Comparison of ENCODE assay signal across 33 cellular contexts in genomic region chr10:125765835-125766234, GRCh38.
"Had no signal": no experiment of that assay in that cellular context is flagged by ENCODE, and none has a peak within 500 bp of the region (broad histone marks: within the 10 kb centered on the region; RNA-seq: fewer than 3 reads in every experiment).

No MANE protein-coding gene starts in this region.

- FAIRE-seq: TTC549 had no signal

- H3K4me3 Mint-ChIP-seq: activated B cell treated with CpG ODN at 0.5 μM for 24 hours; activated CD4-positive, alpha-beta memory T cell treated with anti-CD3 and anti-CD28 coated beads for 36 hours; activated CD4-positive, alpha-beta T cell treated with anti-CD3 and anti-CD28 coated beads, Interleukin-2, amount 10 ng/mL, durations not matched to agents 24 days and 14 days; activated CD8-positive, alpha-beta T cell treated with anti-CD3 and anti-CD28 coated beads for 36 hours; activated naive CD4-positive, alpha-beta T cell treated with anti-CD3 and anti-CD28 coated beads for 36 hours; activated naive CD8-positive, alpha-beta T cell treated with anti-CD3 and anti-CD28 coated beads for 36 hours; activated T-cell treated with anti-CD3 and anti-CD28 coated beads, Interleukin-2, amount 50 U/mL, for 4 hours; activated T-cell treated with anti-CD3 and anti-CD28 coated beads, Interleukin-2, amount 50 U/mL, for 72 hours; activated T-helper 1 cell treated with anti-CD3 and anti-CD28 coated beads, Interleukin-12 subunit alpha, Interleukin-12 subunit beta, Interleukin-2, Interleukin-4 antibody, amounts not matched to agents 30 ng/mL and 10 ng/mL and 1 ng/mL, durations not matched to agents 14 hours and 24 hours and 36 hours; activated T-helper 17 cell treated with anti-CD3 and anti-CD28 coated beads, Interleukin-2, amount 50 U/mL, for 72 hours; T-helper 1 cell treated with Interleukin-12 subunit alpha and Interleukin-12 subunit beta and Interleukin-4 antibody, amounts not matched to agents 30 μg/mL and 1 μg/mL, for 36 hours; T-helper 2 cell treated with Interferon-gamma antibody and Interleukin-4, amounts not matched to agents 5 μg/mL and 100 μg/mL, for 36 hours had no signal

- H3K27ac Mint-ChIP-seq: activated B cell treated with CpG ODN at 0.5 μM for 24 hours; activated CD4-positive, alpha-beta memory T cell treated with anti-CD3 and anti-CD28 coated beads for 36 hours; activated CD4-positive, alpha-beta T cell treated with anti-CD3 and anti-CD28 coated beads, Interleukin-2, amount 10 ng/mL, durations not matched to agents 24 days and 14 days; activated CD8-positive, alpha-beta T cell treated with anti-CD3 and anti-CD28 coated beads for 36 hours; activated naive CD4-positive, alpha-beta T cell treated with anti-CD3 and anti-CD28 coated beads for 36 hours; activated naive CD8-positive, alpha-beta T cell treated with anti-CD3 and anti-CD28 coated beads for 36 hours; activated T-helper 1 cell treated with anti-CD3 and anti-CD28 coated beads, Interleukin-12 subunit alpha, Interleukin-12 subunit beta, Interleukin-2, Interleukin-4 antibody, amounts not matched to agents 30 ng/mL and 10 ng/mL and 1 ng/mL, durations not matched to agents 14 hours and 24 hours and 36 hours; activated T-helper 17 cell treated with anti-CD3 and anti-CD28 coated beads, Interleukin-2, amount 50 U/mL, for 72 hours; T-helper 1 cell treated with Interleukin-12 subunit alpha and Interleukin-12 subunit beta and Interleukin-4 antibody, amounts not matched to agents 30 μg/mL and 1 μg/mL, for 36 hours; T-helper 2 cell treated with Interferon-gamma antibody and Interleukin-4, amounts not matched to agents 5 μg/mL and 100 μg/mL, for 36 hours had no signal

- H3K9me3 Mint-ChIP-seq: activated B cell treated with CpG ODN at 0.5 μM for 24 hours; activated CD4-positive, alpha-beta memory T cell treated with anti-CD3 and anti-CD28 coated beads for 36 hours; activated CD4-positive, alpha-beta T cell treated with anti-CD3 and anti-CD28 coated beads, Interleukin-2, amount 10 ng/mL, durations not matched to agents 24 days and 14 days; activated CD8-positive, alpha-beta T cell treated with anti-CD3 and anti-CD28 coated beads for 36 hours; activated naive CD4-positive, alpha-beta T cell treated with anti-CD3 and anti-CD28 coated beads for 36 hours; activated naive CD4-positive, alpha-beta T cell treated with anti-CD3 and anti-CD28 coated beads, Interleukin-2, amount 50 U/mL, for 72 hours; activated naive CD8-positive, alpha-beta T cell treated with anti-CD3 and anti-CD28 coated beads for 36 hours; activated T-cell treated with anti-CD3 and anti-CD28 coated beads, Interleukin-2, amount 50 U/mL, for 4 hours; activated T-cell treated with anti-CD3 and anti-CD28 coated beads, Interleukin-2, amount 50 U/mL, for 72 hours; activated T-helper 1 cell treated with anti-CD3 and anti-CD28 coated beads, Interleukin-12 subunit alpha, Interleukin-12 subunit beta, Interleukin-2, Interleukin-4 antibody, amounts not matched to agents 30 ng/mL and 10 ng/mL and 1 ng/mL, durations not matched to agents 14 hours and 24 hours and 36 hours; activated T-helper 17 cell treated with anti-CD3 and anti-CD28 coated beads, Interleukin-2, amount 50 U/mL, for 72 hours; T-helper 1 cell treated with Interleukin-12 subunit alpha and Interleukin-12 subunit beta and Interleukin-4 antibody, amounts not matched to agents 30 μg/mL and 1 μg/mL, for 36 hours; T-helper 2 cell treated with Interferon-gamma antibody and Interleukin-4, amounts not matched to agents 5 μg/mL and 100 μg/mL, for 36 hours had no signal

- H3K27me3 Mint-ChIP-seq: activated B cell treated with CpG ODN at 0.5 μM for 24 hours; activated CD4-positive, alpha-beta memory T cell treated with anti-CD3 and anti-CD28 coated beads for 36 hours; activated CD4-positive, alpha-beta T cell treated with anti-CD3 and anti-CD28 coated beads, Interleukin-2, amount 10 ng/mL, durations not matched to agents 24 days and 14 days; activated CD8-positive, alpha-beta T cell treated with anti-CD3 and anti-CD28 coated beads for 36 hours; activated naive CD8-positive, alpha-beta T cell treated with anti-CD3 and anti-CD28 coated beads for 36 hours; activated T-helper 17 cell treated with anti-CD3 and anti-CD28 coated beads, Interleukin-2, amount 50 U/mL, for 72 hours had no signal

- ATAC-seq: activated CD8-positive, alpha-beta T cell treated with anti-CD3 and anti-CD28 coated beads for 36 hours; activated naive CD4-positive, alpha-beta T cell treated with anti-CD3 and anti-CD28 coated beads, Interleukin-2, amount 50 U/mL, for 72 hours; activated T-cell treated with anti-CD3 and anti-CD28 coated beads, Interleukin-2, amount 50 U/mL, for 4 hours; activated T-cell treated with anti-CD3 and anti-CD28 coated beads, Interleukin-2, amount 50 U/mL, for 72 hours; activated T-helper 17 cell treated with anti-CD3 and anti-CD28 coated beads, Interleukin-2, amount 50 U/mL, for 72 hours had no signal

- H3K4me1 Mint-ChIP-seq: activated B cell treated with CpG ODN at 0.5 μM for 24 hours; activated CD4-positive, alpha-beta T cell treated with anti-CD3 and anti-CD28 coated beads, Interleukin-2, amount 10 ng/mL, durations not matched to agents 24 days and 14 days; activated naive CD8-positive, alpha-beta T cell treated with anti-CD3 and anti-CD28 coated beads for 36 hours; activated T-helper 17 cell treated with anti-CD3 and anti-CD28 coated beads, Interleukin-2, amount 50 U/mL, for 72 hours had no signal

- DNase-seq: activated B cell treated with CpG ODN at 0.5 μM for 24 hours; activated CD4-positive, alpha-beta memory T cell treated with anti-CD3 and anti-CD28 coated beads for 36 hours; activated CD4-positive, alpha-beta T cell treated with anti-CD3 and anti-CD28 coated beads for 4 hours; activated CD4-positive, alpha-beta T cell treated with anti-CD3 and anti-CD28 coated beads, Interleukin-2, amount 10 ng/mL, durations not matched to agents 24 days and 14 days; activated CD4-positive, alpha-beta T cell treated with anti-CD3 and anti-CD28 coated beads, Interleukin-2, amount 50 U/mL, for 1 hour; activated CD4-positive, alpha-beta T cell treated with anti-CD3 and anti-CD28 coated beads, Interleukin-2, amount 50 U/mL, for 4 hours; activated CD4-positive, CD25-positive, alpha-beta regulatory T cell treated with anti-CD3 and anti-CD28 coated beads, Interleukin-2, amount 50 U/mL, for 72 hours; activated CD8-positive, alpha-beta memory T cell treated with anti-CD3 and anti-CD28 coated beads, Interleukin-2, amount 50 U/mL, for 4 hours; activated CD8-positive, alpha-beta T cell treated with anti-CD3 and anti-CD28 coated beads for 36 hours; activated effector memory CD4-positive, alpha-beta T cell treated with anti-CD3 and anti-CD28 coated beads, Interleukin-2, amount 50 U/mL, for 16 hours; activated gamma-delta T cell treated with Interleukin-2 at 50 U/mL for 16 hours; activated naive CD4-positive, alpha-beta T cell; activated naive CD4-positive, alpha-beta T cell treated with anti-CD3 and anti-CD28 coated beads for 36 hours; activated naive CD4-positive, alpha-beta T cell treated with anti-CD3 and anti-CD28 coated beads, Interleukin-2, amount 50 U/mL, for 16 hours; activated naive CD8-positive, alpha-beta T cell treated with anti-CD3 and anti-CD28 coated beads for 36 hours; activated T-cell treated with anti-CD3 and anti-CD28 coated beads, Interleukin-2, amount 50 U/mL, for 4 hours; activated T-cell treated with anti-CD3 and anti-CD28 coated beads, Interleukin-2, amount 50 U/mL, for 72 hours; adrenal gland; amniotic stem cell; aorta; body of pancreas; brain microvascular endothelial cell; central memory CD4-positive, alpha-beta T cell; SW 1271; T-helper 1 cell; T-helper 2 cell; T-helper 9 cell had no signal
